Comparison of ENCODE assay signal across 7 cellular contexts in genomic region chr15:52103217-52104207, GRCh38. TPM values are rescaled to one million over a fixed set of nuclear protein-coding genes. Genes with fewer than 3 reads are reported as not detected.
DNase-seq lines count a peak whose midpoint lies in the region; ATAC-seq and TF ChIP-seq lines count a peak whose summit lies in the region.

No MANE protein-coding gene starts in this region.

- peak; percentile 59 for ATAC-seq in GM18498 (IDR thresholded peaks at IDR 0.05; ENCODE audit: unreplicated experiment)
- ATAC-seq in GM21528 (IDR thresholded peaks at IDR 0.05; ENCODE audit: low FRiP score, unreplicated experiment): peak; percentile 54

- DNase-seq in HS-27A (ENCODE audit: low read depth) (peak; percentile 76), brain pericyte (ENCODE audit: low read depth, low spot score) (peak; percentile 61), ovary (peak in 4 of 5 donors; percentile 43 to 77 (median 57))
- no peak for DNase-seq in stimulated activated naive CD4-positive, alpha-beta T cell treated with Interleukin-2 at 50 U/mL for 16 hours (lab: John Stamatoyannopoulos, UW)
- DNase-seq in effector memory CD4-positive, alpha-beta T cell: no peak

- H3K9me3 ChIP-seq in ovary: no peaks in the 10 kb centered on the region
- no peaks in the 10 kb centered on the region for H3K9me3 ChIP-seq in effector memory CD4-positive, alpha-beta T cell (ENCODE audit: control insufficient read depth, low read length)

- intact Hi-C loops in ovary (cut with DNase I): no loop called here

- no peak overlapping the region for H3K4me3 ChIP-seq in ovary
- no peak overlapping the region for H3K4me3 ChIP-seq in effector memory CD4-positive, alpha-beta T cell (ENCODE audit: insufficient read depth, low read depth, low read length, poor library complexity, severe bottlenecking)

- H3K4me1 ChIP-seq in ovary (ENCODE audit: insufficient read depth): peaks cover 2% of the 10 kb centered on the region
- H3K4me1 ChIP-seq in effector memory CD4-positive, alpha-beta T cell (ENCODE audit: control insufficient read depth, insufficient read depth, low read length, poor library complexity, severe bottlenecking): no peaks in the 10 kb centered on the region

- no peak for TF ChIP-seq POLR2A in ovary (IDR thresholded peaks at IDR 0.05)

- TF ChIP-seq CTCF in ovary (IDR thresholded peaks at IDR 0.05): no peak

- TF ChIP-seq EP300 in ovary (IDR thresholded peaks at IDR 0.05): no peak

- no peaks in the 10 kb centered on the region for H3K27me3 ChIP-seq in ovary
- no peaks in the 10 kb centered on the region for H3K27me3 ChIP-seq in effector memory CD4-positive, alpha-beta T cell (replicated peaks; ENCODE audit: control insufficient read depth, insufficient read depth, low read length, poor library complexity, severe bottlenecking)

- H3K36me3 ChIP-seq in ovary: no peaks in the 10 kb centered on the region
- no peaks in the 10 kb centered on the region for H3K36me3 ChIP-seq in effector memory CD4-positive, alpha-beta T cell (ENCODE audit: control insufficient read depth, insufficient read depth, low read length)

- H3K27ac ChIP-seq in ovary: no peak overlapping the region
- H3K27ac ChIP-seq in effector memory CD4-positive, alpha-beta T cell (ENCODE audit: insufficient read depth, low read length, poor library complexity, severe bottlenecking): no peak overlapping the region

- 51 to 54% (median 54%) methylated on average over 5 of the region's 5 CpGs for WGBS in ovary, 3 donors

RNA-seq across cellular contexts. Expression of gene BCL2L10, which starts 9.1 kb away (rescaled TPM):
- 1 to 10 TPM in 1 of 7 donors, under 1 TPM in 3, not detected in 3; 0.23 to 1.3 (median 0.30) TPM for total RNA-seq in ovary
- under 1 TPM; 0.22 to 0.60 TPM for polyA plus RNA-seq in ovary

Comparison
In these comparisons a context has a peak if more than half of its experiments do, and no peak if none do; other contexts are left out.
1. DNase-seq: peak in HS-27A (single experiment), brain pericyte (single experiment) and ovary (4 of 5); none in stimulated activated naive CD4-positive, alpha-beta T cell treated with Interleukin-2 at 50 U/mL for 16 hours (single experiment) and effector memory CD4-positive, alpha-beta T cell (0 of 3).